In the genomic region with DNA sequence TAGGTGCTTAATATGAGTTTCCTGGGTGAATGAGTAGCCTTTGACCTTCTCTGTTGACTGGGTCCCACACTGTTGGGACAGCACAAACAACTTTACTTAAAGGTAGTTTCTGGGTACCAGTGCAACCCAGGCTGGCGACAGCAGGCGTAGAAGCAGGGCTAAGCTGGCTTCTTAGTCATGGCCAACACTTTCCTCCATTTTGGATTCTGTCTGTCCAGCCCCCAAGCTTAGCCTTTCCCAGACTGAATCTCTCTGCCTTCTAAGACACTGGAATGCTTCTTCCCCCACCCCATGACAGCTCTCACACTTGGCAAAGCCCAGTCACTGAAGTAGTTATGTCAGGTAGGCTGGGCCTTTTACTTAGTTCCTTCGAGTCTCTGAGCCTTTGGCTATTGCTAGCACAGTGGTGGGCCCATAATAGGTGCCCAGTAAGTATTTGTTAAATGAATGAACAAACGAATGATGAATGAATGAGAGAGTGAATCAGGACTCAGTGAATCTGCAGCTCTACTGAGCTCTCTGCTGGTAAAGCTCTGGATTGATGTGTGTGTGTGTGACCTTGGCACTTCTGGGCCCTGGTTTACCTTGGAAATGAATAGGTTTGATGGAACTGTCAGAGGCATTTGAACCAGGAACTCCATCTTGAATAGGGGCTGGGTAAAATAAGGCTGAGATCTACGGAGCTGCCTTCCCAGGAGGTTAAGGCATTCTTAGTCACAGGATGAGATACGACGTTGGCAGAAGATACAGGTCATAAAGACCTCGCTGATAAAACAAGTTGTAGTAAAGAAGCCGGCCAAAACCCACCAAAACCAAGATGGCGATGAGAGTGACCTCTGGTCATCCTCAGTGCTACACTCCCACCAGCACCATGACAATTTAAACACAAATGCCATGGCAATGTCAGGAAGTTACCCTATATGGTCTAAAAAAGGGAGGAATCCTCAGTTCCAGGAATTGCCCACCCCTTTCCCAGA, we compare ENCODE assay signal across 1 cellular context.
TF ChIP-seq lines count a peak whose summit lies in the region.

No MANE protein-coding gene starts in this region.

TF ChIP-seq in K562, 482 proteins besides CTCF, POLR2A, EP300 and RAD21 (continues in another document):
- TF ChIP-seq ZNF3 (CRISPR knock-in tag; IDR thresholded peaks at IDR 0.05) (no peak), ZNF449 (CRISPR knock-in tag; IDR thresholded peaks at IDR 0.05) (peak; percentile 78; the same call in 1 of the 2 replicates), ZNF695 (CRISPR knock-in tag; IDR thresholded peaks at IDR 0.05) (no peak), RCOR1 (IDR thresholded peaks at IDR 0.05; ENCODE audit: borderline replicate concordance in 1 of 2, low read depth in 2 of 2, low read length in 2 of 2) (no peak), SAFB (IDR thresholded peaks at IDR 0.05; ENCODE audit: borderline replicate concordance, low read depth, low read length) (no peak), HMG20B (CRISPR knock-in tag; IDR thresholded peaks at IDR 0.05) (no peak), DIDO1 (tag; IDR thresholded peaks at IDR 0.05; ENCODE audit: low read depth) (peak; percentile 46; the same call in 1 of the 2 replicates), CSDE1 (IDR thresholded peaks at IDR 0.05) (no peak), NBN (IDR thresholded peaks at IDR 0.05; ENCODE audit: low read depth) (no peak), MCM5 (IDR thresholded peaks at IDR 0.05; ENCODE audit: low read depth) (no peak), ETV1 (tag; conservative IDR thresholded peaks at IDR 0.05; ENCODE audit: low read depth) (peak; percentile 66), SRSF9 (IDR thresholded peaks at IDR 0.05; ENCODE audit: borderline replicate concordance, low read depth, low read length) (no peak), GABPA (tag; conservative IDR thresholded peaks at IDR 0.05; ENCODE audit: low read depth) (peak; percentile 46; the same call in 1 of the 2 replicates), ZNF445 (CRISPR knock-in tag; IDR thresholded peaks at IDR 0.05; ENCODE audit: low read depth) (no peak), JUND (IDR thresholded peaks at IDR 0.05; ENCODE audit: borderline replicate concordance, low read depth, low read length) (no peak), JUND (tag; IDR thresholded peaks at IDR 0.05; ENCODE audit: borderline replicate concordance, low read depth, low read length) (peak; percentile 28; the same call in 1 of the 3 replicates), TEAD2 (tag; IDR thresholded peaks at IDR 0.05) (peak; percentile 82; the same call in 1 of the 2 replicates), PCBP2 (IDR thresholded peaks at IDR 0.05; ENCODE audit: low read depth, low read length, poor library complexity, severe bottlenecking) (no peak), RBM14 (IDR thresholded peaks at IDR 0.05; ENCODE audit: borderline replicate concordance, insufficient read depth, low read depth, low read length) (no peak), ATF1 (CRISPR knock-in tag; IDR thresholded peaks at IDR 0.05) (no peak), ATF1 (tag; IDR thresholded peaks at IDR 0.05) (peak; percentile 73; the same call in 1 of the 2 replicates), TCF3 (CRISPR knock-in tag; IDR thresholded peaks at IDR 0.05) (0 out of 2 replicates have a peak, but pooled peaks have one; percentile 16), ZNF239 (CRISPR knock-in tag; IDR thresholded peaks at IDR 0.05) (peak; percentile 79), ZSCAN29 (IDR thresholded peaks at IDR 0.05) (no peak), ZNF707 (CRISPR knock-in tag; conservative IDR thresholded peaks at IDR 0.05) (no peak), ZNF79 (CRISPR knock-in tag; IDR thresholded peaks at IDR 0.05; ENCODE audit: low read depth) (peak; percentile 71; the same call in 1 of the 2 replicates), PKNOX1 (IDR thresholded peaks at IDR 0.05) (peak; percentile 29; the same call in 1 of the 2 replicates), ZNF274 (IDR thresholded peaks at IDR 0.05; ENCODE audit: borderline replicate concordance, low read depth, low read length) (no peak)
- TF ChIP-seq, protein P1, sequence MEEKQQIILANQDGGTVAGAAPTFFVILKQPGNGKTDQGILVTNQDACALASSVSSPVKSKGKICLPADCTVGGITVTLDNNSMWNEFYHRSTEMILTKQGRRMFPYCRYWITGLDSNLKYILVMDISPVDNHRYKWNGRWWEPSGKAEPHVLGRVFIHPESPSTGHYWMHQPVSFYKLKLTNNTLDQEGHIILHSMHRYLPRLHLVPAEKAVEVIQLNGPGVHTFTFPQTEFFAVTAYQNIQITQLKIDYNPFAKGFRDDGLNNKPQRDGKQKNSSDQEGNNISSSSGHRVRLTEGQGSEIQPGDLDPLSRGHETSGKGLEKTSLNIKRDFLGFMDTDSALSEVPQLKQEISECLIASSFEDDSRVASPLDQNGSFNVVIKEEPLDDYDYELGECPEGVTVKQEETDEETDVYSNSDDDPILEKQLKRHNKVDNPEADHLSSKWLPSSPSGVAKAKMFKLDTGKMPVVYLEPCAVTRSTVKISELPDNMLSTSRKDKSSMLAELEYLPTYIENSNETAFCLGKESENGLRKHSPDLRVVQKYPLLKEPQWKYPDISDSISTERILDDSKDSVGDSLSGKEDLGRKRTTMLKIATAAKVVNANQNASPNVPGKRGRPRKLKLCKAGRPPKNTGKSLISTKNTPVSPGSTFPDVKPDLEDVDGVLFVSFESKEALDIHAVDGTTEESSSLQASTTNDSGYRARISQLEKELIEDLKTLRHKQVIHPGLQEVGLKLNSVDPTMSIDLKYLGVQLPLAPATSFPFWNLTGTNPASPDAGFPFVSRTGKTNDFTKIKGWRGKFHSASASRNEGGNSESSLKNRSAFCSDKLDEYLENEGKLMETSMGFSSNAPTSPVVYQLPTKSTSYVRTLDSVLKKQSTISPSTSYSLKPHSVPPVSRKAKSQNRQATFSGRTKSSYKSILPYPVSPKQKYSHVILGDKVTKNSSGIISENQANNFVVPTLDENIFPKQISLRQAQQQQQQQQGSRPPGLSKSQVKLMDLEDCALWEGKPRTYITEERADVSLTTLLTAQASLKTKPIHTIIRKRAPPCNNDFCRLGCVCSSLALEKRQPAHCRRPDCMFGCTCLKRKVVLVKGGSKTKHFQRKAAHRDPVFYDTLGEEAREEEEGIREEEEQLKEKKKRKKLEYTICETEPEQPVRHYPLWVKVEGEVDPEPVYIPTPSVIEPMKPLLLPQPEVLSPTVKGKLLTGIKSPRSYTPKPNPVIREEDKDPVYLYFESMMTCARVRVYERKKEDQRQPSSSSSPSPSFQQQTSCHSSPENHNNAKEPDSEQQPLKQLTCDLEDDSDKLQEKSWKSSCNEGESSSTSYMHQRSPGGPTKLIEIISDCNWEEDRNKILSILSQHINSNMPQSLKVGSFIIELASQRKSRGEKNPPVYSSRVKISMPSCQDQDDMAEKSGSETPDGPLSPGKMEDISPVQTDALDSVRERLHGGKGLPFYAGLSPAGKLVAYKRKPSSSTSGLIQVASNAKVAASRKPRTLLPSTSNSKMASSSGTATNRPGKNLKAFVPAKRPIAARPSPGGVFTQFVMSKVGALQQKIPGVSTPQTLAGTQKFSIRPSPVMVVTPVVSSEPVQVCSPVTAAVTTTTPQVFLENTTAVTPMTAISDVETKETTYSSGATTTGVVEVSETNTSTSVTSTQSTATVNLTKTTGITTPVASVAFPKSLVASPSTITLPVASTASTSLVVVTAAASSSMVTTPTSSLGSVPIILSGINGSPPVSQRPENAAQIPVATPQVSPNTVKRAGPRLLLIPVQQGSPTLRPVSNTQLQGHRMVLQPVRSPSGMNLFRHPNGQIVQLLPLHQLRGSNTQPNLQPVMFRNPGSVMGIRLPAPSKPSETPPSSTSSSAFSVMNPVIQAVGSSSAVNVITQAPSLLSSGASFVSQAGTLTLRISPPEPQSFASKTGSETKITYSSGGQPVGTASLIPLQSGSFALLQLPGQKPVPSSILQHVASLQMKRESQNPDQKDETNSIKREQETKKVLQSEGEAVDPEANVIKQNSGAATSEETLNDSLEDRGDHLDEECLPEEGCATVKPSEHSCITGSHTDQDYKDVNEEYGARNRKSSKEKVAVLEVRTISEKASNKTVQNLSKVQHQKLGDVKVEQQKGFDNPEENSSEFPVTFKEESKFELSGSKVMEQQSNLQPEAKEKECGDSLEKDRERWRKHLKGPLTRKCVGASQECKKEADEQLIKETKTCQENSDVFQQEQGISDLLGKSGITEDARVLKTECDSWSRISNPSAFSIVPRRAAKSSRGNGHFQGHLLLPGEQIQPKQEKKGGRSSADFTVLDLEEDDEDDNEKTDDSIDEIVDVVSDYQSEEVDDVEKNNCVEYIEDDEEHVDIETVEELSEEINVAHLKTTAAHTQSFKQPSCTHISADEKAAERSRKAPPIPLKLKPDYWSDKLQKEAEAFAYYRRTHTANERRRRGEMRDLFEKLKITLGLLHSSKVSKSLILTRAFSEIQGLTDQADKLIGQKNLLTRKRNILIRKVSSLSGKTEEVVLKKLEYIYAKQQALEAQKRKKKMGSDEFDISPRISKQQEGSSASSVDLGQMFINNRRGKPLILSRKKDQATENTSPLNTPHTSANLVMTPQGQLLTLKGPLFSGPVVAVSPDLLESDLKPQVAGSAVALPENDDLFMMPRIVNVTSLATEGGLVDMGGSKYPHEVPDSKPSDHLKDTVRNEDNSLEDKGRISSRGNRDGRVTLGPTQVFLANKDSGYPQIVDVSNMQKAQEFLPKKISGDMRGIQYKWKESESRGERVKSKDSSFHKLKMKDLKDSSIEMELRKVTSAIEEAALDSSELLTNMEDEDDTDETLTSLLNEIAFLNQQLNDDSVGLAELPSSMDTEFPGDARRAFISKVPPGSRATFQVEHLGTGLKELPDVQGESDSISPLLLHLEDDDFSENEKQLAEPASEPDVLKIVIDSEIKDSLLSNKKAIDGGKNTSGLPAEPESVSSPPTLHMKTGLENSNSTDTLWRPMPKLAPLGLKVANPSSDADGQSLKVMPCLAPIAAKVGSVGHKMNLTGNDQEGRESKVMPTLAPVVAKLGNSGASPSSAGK (IDR thresholded peaks at IDR 0.05): 0 out of 2 replicates have a peak, but pooled peaks have one; percentile 9
- TF ChIP-seq, protein P2, sequence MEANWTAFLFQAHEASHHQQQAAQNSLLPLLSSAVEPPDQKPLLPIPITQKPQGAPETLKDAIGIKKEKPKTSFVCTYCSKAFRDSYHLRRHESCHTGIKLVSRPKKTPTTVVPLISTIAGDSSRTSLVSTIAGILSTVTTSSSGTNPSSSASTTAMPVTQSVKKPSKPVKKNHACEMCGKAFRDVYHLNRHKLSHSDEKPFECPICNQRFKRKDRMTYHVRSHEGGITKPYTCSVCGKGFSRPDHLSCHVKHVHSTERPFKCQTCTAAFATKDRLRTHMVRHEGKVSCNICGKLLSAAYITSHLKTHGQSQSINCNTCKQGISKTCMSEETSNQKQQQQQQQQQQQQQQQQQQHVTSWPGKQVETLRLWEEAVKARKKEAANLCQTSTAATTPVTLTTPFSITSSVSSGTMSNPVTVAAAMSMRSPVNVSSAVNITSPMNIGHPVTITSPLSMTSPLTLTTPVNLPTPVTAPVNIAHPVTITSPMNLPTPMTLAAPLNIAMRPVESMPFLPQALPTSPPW (CRISPR knock-in tag; IDR thresholded peaks at IDR 0.05): peak; percentile 43; the same call in 1 of the 2 replicates
- TF ChIP-seq, protein P3, sequence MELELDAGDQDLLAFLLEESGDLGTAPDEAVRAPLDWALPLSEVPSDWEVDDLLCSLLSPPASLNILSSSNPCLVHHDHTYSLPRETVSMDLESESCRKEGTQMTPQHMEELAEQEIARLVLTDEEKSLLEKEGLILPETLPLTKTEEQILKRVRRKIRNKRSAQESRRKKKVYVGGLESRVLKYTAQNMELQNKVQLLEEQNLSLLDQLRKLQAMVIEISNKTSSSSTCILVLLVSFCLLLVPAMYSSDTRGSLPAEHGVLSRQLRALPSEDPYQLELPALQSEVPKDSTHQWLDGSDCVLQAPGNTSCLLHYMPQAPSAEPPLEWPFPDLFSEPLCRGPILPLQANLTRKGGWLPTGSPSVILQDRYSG (tag; conservative IDR thresholded peaks at IDR 0.05; ENCODE audit: low read depth): peak; percentile 95
- TF ChIP-seq, protein P4, sequence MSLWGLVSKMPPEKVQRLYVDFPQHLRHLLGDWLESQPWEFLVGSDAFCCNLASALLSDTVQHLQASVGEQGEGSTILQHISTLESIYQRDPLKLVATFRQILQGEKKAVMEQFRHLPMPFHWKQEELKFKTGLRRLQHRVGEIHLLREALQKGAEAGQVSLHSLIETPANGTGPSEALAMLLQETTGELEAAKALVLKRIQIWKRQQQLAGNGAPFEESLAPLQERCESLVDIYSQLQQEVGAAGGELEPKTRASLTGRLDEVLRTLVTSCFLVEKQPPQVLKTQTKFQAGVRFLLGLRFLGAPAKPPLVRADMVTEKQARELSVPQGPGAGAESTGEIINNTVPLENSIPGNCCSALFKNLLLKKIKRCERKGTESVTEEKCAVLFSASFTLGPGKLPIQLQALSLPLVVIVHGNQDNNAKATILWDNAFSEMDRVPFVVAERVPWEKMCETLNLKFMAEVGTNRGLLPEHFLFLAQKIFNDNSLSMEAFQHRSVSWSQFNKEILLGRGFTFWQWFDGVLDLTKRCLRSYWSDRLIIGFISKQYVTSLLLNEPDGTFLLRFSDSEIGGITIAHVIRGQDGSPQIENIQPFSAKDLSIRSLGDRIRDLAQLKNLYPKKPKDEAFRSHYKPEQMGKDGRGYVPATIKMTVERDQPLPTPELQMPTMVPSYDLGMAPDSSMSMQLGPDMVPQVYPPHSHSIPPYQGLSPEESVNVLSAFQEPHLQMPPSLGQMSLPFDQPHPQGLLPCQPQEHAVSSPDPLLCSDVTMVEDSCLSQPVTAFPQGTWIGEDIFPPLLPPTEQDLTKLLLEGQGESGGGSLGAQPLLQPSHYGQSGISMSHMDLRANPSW (CRISPR knock-in tag; IDR thresholded peaks at IDR 0.05): no peak
- TF ChIP-seq, protein P5, sequence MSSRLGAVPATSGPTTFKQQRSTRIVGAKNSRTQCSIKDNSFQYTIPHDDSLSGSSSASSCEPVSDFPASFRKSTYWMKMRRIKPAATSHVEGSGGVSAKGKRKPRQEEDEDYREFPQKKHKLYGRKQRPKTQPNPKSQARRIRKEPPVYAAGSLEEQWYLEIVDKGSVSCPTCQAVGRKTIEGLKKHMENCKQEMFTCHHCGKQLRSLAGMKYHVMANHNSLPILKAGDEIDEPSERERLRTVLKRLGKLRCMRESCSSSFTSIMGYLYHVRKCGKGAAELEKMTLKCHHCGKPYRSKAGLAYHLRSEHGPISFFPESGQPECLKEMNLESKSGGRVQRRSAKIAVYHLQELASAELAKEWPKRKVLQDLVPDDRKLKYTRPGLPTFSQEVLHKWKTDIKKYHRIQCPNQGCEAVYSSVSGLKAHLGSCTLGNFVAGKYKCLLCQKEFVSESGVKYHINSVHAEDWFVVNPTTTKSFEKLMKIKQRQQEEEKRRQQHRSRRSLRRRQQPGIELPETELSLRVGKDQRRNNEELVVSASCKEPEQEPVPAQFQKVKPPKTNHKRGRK (tag; IDR thresholded peaks at IDR 0.05): no peak
